ENCODE assay signal across 23 cellular contexts in the genomic region with DNA sequence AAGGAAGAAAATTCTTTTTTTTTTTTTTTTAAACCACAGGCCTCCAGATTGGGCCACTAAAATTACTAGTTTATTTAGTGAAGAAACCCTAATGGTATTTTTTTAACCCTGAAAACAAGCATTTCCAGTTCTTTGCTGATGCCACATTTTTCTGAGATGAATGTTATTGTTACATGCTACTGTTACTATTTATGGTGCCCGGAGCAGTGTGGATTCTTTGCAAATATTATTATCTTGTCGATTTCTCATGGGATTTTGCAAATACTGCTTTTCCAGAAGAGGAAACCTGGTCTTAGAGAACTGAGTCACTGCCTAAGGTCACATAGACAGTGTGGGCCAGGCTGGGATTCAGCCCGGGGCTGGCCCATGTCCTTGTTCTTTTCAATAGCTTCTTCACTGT. TPM values are rescaled to one million over a fixed set of nuclear protein-coding genes. Genes with fewer than 3 reads are reported as not detected.
"Had no signal": no experiment of that assay in that cellular context is flagged by ENCODE, and none has a peak within 500 bp of the region (broad histone marks: within the 10 kb centered on the region; RNA-seq: fewer than 3 reads in every experiment).

No MANE protein-coding gene starts in this region.

- H3K27ac Mint-ChIP-seq: activated CD4-positive, alpha-beta T cell treated with anti-CD3 and anti-CD28 coated beads for 36 hours; activated naive CD4-positive, alpha-beta T cell treated with anti-CD3 and anti-CD28 coated beads, Interleukin-2, amount 50 U/mL, for 24 hours; nephron; stimulated activated naive CD8-positive, alpha-beta T cell treated with anti-CD3 and anti-CD28 coated beads, Interleukin-15, Interleukin-2, amounts not matched to agents 100 ng/mL and 50 ng/mL, for 24 hours; WTC11 had no signal

- H3K36me3 ChIP-seq: ascending aorta, gastrocnemius medialis, transverse colon, vagina had no signal

- H3K4me3 ChIP-seq: ascending aorta, dorsolateral prefrontal cortex, gastrocnemius medialis, lung, transverse colon, vagina had no signal

- FAIRE-seq: keratinocyte had no signal

- H3K9me3 Mint-ChIP-seq: activated naive CD4-positive, alpha-beta T cell treated with anti-CD3 and anti-CD28 coated beads, Interleukin-2, amount 50 U/mL, for 24 hours; stimulated activated naive CD8-positive, alpha-beta T cell treated with anti-CD3 and anti-CD28 coated beads, Interleukin-15, Interleukin-2, amounts not matched to agents 100 ng/mL and 50 ng/mL, for 24 hours had no signal

- H3K36me3 Mint-ChIP-seq: activated naive CD4-positive, alpha-beta T cell treated with anti-CD3 and anti-CD28 coated beads, Interleukin-2, amount 50 U/mL, for 24 hours; WTC11 had no signal

- H3K27me3 ChIP-seq: ascending aorta, gastrocnemius medialis, transverse colon, vagina had no signal

- H3K4me1 Mint-ChIP-seq: activated CD4-positive, alpha-beta T cell treated with anti-CD3 and anti-CD28 coated beads for 36 hours; activated naive CD4-positive, alpha-beta T cell treated with anti-CD3 and anti-CD28 coated beads, Interleukin-2, amount 50 U/mL, for 24 hours; nephron; WTC11 had no signal

- H3K9me3 ChIP-seq: ascending aorta, gastrocnemius medialis, transverse colon, vagina had no signal

- DNase-seq: activated CD4-positive, alpha-beta T cell treated with anti-CD3 and anti-CD28 coated beads for 36 hours; activated CD4-positive, alpha-beta T cell treated with anti-CD3 and anti-CD28 coated beads, Interleukin-2, amount 50 U/mL, for 48 hours; activated gamma-delta T cell; dorsolateral prefrontal cortex; gastrocnemius medialis; head of caudate nucleus; midbrain; posterior cingulate gyrus; transverse colon had no signal

- H3K4me1 ChIP-seq: ascending aorta, gastrocnemius medialis, transverse colon, vagina had no signal

- ATAC-seq: activated CD4-positive, alpha-beta T cell treated with anti-CD3 and anti-CD28 coated beads for 36 hours; gastrocnemius medialis; left lobe of liver; WTC11 had no signal

- H3K27me3 Mint-ChIP-seq: activated CD4-positive, alpha-beta T cell treated with anti-CD3 and anti-CD28 coated beads for 36 hours; activated naive CD4-positive, alpha-beta T cell treated with anti-CD3 and anti-CD28 coated beads, Interleukin-2, amount 50 U/mL, for 24 hours; stimulated activated naive CD8-positive, alpha-beta T cell treated with anti-CD3 and anti-CD28 coated beads, Interleukin-15, Interleukin-2, amounts not matched to agents 100 ng/mL and 50 ng/mL, for 24 hours had no signal

- H3K4me3 Mint-ChIP-seq: activated CD4-positive, alpha-beta T cell treated with anti-CD3 and anti-CD28 coated beads for 36 hours; activated naive CD4-positive, alpha-beta T cell treated with anti-CD3 and anti-CD28 coated beads, Interleukin-2, amount 50 U/mL, for 24 hours; nephron; stimulated activated naive CD8-positive, alpha-beta T cell treated with anti-CD3 and anti-CD28 coated beads, Interleukin-15, Interleukin-2, amounts not matched to agents 100 ng/mL and 50 ng/mL, for 24 hours; WTC11 had no signal

- H3K27ac ChIP-seq: ascending aorta, dorsolateral prefrontal cortex, epithelial cell of prostate, gastrocnemius medialis, transverse colon, vagina had no signal

RNA-seq across cellular contexts. Expression of a gene that starts 8.7 kb away (rescaled TPM):
- total RNA-seq: activated CD4-positive, alpha-beta T cell treated with anti-CD3 and anti-CD28 coated beads for 36 hours; renal cortical epithelial cell; T-helper 2 cell treated with Interferon-gamma antibody and Interleukin-4, amounts not matched to agents 100 ng/mL and 5 ng/mL, for 36 hours; transverse colon had no signal
- polyA plus RNA-seq: keratinocyte had no signal

RNA-seq across cellular contexts. Expression of a gene that starts 35.4 kb away (rescaled TPM):
- total RNA-seq: ascending aorta, cardiac septum, gastrocnemius medialis, left lobe of liver, lung, renal cortical epithelial cell, vagina had no signal
- polyA plus RNA-seq: adipose tissue, keratinocyte had no signal

RNA-seq across cellular contexts. Expression of a gene that starts 45.5 kb away (rescaled TPM):
- total RNA-seq: ascending aorta, vagina had no signal

RNA-seq across cellular contexts. Expression of a gene that starts 49.3 kb away (rescaled TPM):
- total RNA-seq: activated CD4-positive, alpha-beta T cell treated with anti-CD3 and anti-CD28 coated beads for 36 hours; ascending aorta; cardiac septum; gastrocnemius medialis; left lobe of liver; lung; renal cortical epithelial cell; T-helper 2 cell treated with Interferon-gamma antibody and Interleukin-4, amounts not matched to agents 100 ng/mL and 5 ng/mL, for 36 hours; transverse colon; vagina; WTC11 had no signal
- polyA plus RNA-seq: adipose tissue, keratinocyte, lung had no signal
